ENCODE assay signal across 22 cellular contexts in the genomic region with DNA sequence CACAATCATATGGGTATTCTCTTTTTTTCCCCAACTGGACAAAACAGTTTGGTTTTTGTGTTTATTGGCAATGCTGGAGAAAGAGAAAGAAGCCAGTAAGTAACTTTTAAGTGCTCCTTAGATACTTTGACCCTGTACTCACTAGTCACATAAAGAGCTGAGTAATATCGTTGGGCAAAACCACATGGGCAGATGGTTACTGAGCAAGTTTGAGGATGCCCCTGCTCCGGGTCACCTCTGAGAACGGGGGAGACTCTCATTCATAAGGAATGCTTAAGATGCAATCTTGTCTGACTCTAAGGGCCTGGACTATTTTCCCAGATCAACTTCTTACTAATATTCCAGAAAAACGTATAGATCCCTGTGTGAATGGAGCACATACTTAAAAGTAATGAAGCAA.
DNase-seq lines count a peak whose midpoint lies in the region; ATAC-seq, FAIRE-seq and TF ChIP-seq lines count a peak whose summit lies in the region.
"Had no signal": no experiment of that assay in that cellular context is flagged by ENCODE, and none has a peak within 500 bp of the region (broad histone marks: within the 10 kb centered on the region; RNA-seq: fewer than 3 reads in every experiment).

No MANE protein-coding gene starts in this region.

- peak; percentile 26 for DNase-seq in A172 (ENCODE audit: low spot score)
- DNase-seq in H54 (ENCODE audit: insufficient read length, low spot score): peak; percentile 23
- peak; percentile 25 for DNase-seq in T1000 (lab: John Stamatoyannopoulos, UW)
- peak; percentile 29 for DNase-seq in fibroblast of pulmonary artery (ENCODE audit: low read depth)
- DNase-seq in NCI-H524 (lab: John Stamatoyannopoulos, UW): no peak
- DNase-seq in posterior vena cava (ENCODE audit: low spot score): no peak
- no peak for DNase-seq in erythroblast (lab: John Stamatoyannopoulos, UW)
- DNase-seq: 8988T; activated CD4-positive, alpha-beta T cell treated with anti-CD3 and anti-CD28 coated beads, Interleukin-2, amount 50 U/mL, for 1 hour; activated T-cell treated with anti-CD3 and anti-CD28 coated beads, Interleukin-2, amount 50 U/mL, for 24 hours; adrenal gland; Calu3; gastrocnemius medialis; H9; Kasumi-1; NCI-H146; NCI-H526; stimulated activated naive CD4-positive, alpha-beta T cell treated with Interleukin-2 at 50 U/mL for 16 hours; T-helper 9 cell had no signal

- no peak for ATAC-seq in GM19351 (IDR thresholded peaks at IDR 0.05; ENCODE audit: unreplicated experiment)
- ATAC-seq: gastrocnemius medialis, Right ventricle myocardium inferior had no signal

- TF ChIP-seq CTCF in fibroblast of pulmonary artery (IDR thresholded peaks at IDR 0.05; ENCODE audit: low read length, missing control alignments): no peak

- H3K4me3 ChIP-seq in fibroblast of pulmonary artery (replicated peaks; ENCODE audit: low read depth, low read length): no peak overlapping the region
- H3K4me3 ChIP-seq: adrenal gland, gastrocnemius medialis had no signal

- TF ChIP-seq POLR2A in H54 (IDR thresholded peaks at IDR 0.05; ENCODE audit: low read depth, low read length) (no peak), erythroblast (IDR thresholded peaks at IDR 0.05; ENCODE audit: low read length) (no peak)

- FAIRE-seq in H54 (lab: Jason Lieb, UNC): peak; percentile 95
- FAIRE-seq: urothelium cell line had no signal

- intact Hi-C loops in posterior vena cava (cut with DNase I): no loop called here

Comparison
In these comparisons a context has a peak if more than half of its experiments do, and no peak if none do; other contexts are left out.
1. DNase-seq: peak in A172 (single experiment), H54 (single experiment), T1000 (single experiment) and fibroblast of pulmonary artery (single experiment); none in NCI-H524 (0 of 2), posterior vena cava (single experiment) and erythroblast (0 of 2).